22 cellular contexts compared by ENCODE assay signal in the genomic region with DNA sequence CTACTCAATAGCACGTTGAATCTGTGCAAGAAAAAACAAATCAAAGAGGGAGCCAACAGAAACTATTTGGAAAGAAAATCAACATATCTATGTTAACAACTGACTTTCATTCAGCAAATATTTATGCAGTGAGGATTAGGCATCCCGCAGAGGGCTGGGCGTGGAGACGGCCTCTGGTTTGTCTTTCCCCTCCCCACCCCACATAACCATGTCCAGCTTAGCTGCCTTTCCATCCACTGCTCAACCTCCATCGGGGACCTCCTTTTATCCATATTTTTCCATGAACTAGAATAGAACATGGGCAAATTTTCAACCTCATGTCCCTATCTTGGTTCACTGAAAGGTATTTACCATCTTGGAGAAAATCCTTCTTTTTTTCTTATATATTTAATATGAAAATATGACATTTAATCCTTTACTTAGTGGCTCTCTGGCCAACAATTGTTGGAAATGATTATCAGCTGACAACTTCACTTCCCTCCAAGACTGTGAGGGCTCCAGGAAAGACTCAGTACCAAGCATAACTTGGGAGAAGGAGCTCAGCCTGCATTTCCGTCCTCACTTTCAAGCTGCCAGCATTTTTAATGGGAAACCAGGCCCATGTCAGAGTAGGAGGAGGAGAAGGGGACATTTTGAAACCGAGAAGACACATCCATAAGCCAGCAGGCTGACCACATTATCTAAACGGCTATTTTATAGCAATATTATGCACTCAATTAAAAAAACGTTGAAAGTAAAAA.
DNase-seq lines count a peak whose midpoint lies in the region; ATAC-seq and TF ChIP-seq lines count a peak whose summit lies in the region.
"Had no signal": no experiment of that assay in that cellular context is flagged by ENCODE, and none has a peak within 500 bp of the region (broad histone marks: within the 10 kb centered on the region; RNA-seq: fewer than 3 reads in every experiment).

No MANE protein-coding gene starts in this region.

- H3K79me2 ChIP-seq in mammary epithelial cell (ENCODE audit: insufficient read depth, low read length): no peaks in the 10 kb centered on the region

- H3K9ac ChIP-seq in mammary epithelial cell (ENCODE audit: insufficient read depth, low read length): no peak overlapping the region
- H3K9ac ChIP-seq: BLaER1 treated with 17β-estradiol and CSF1 and Interleukin-3, amounts not matched to agents 10 nM and 100 nM had no signal

- H3K9me3 ChIP-seq in breast epithelium (no peaks in the 10 kb centered on the region), mammary epithelial cell (replicated peaks; ENCODE audit: insufficient read depth, low read length) (no peaks in the 10 kb centered on the region), vagina (no peaks in the 10 kb centered on the region)
- H3K9me3 ChIP-seq: BLaER1 treated with 17β-estradiol and CSF1 and Interleukin-3, amounts not matched to agents 10 nM and 100 nM; pancreas; SJSA1; upper lobe of left lung had no signal

- in situ Hi-C loops in mammary epithelial cell (cut with MboI; ENCODE audit: low sequenced_read_pairs in 2 of 2): no loop called here
- in situ Hi-C loops in astrocyte of the spinal cord (cut with HindIII; ENCODE audit: low sequenced_read_pairs): no loop called here

- TF ChIP-seq POLR2A in breast epithelium (IDR thresholded peaks at IDR 0.05) (no peak), vagina (IDR thresholded peaks at IDR 0.05) (no peak)

- H3K27ac ChIP-seq in breast epithelium: peak overlapping the region; percentile 0 to 10
- no peak overlapping the region for H3K27ac ChIP-seq in mammary epithelial cell (ENCODE audit: insufficient read depth, low read depth, low read length)
- H3K27ac ChIP-seq in vagina: peak overlapping the region; percentile 46
- H3K27ac ChIP-seq: BLaER1 treated with 17β-estradiol and CSF1 and Interleukin-3, amounts not matched to agents 10 nM and 100 nM; pancreas; SJSA1; upper lobe of left lung had no signal

- dilution Hi-C loops in mammary epithelial cell (cut with HindIII; ENCODE audit: low sequenced_read_pairs): no loop called here

- peak overlapping the region; percentile 51 for H3K27ac Mint-ChIP-seq in mesothelial cell of epicardium
- no peak overlapping the region for H3K27ac Mint-ChIP-seq in natural killer cell
- H3K27ac Mint-ChIP-seq: dendritic cell treated with granulocyte-macrophage colony-stimulating factor and Interleukin-4, amounts not matched to agents 40 ng/mL and 50 ng/mL, for 4 days; WTC11 had no signal

- H3K4me2 ChIP-seq in mammary epithelial cell (ENCODE audit: insufficient read depth, low read depth, low read length): no peak overlapping the region
- H3K4me2 ChIP-seq: BLaER1 treated with 17β-estradiol and CSF1 and Interleukin-3, amounts not matched to agents 10 nM and 100 nM had no signal

- intact Hi-C loops in breast epithelium (cut with DNase I; ENCODE audit: low total_unique reads): no loop called here
- intact Hi-C loops in mammary epithelial cell (cut with micrococcal nuclease): no loop called here
- intact Hi-C loops in vagina (cut with DNase I): no loop called here
- intact Hi-C loops in natural killer cell (cut with micrococcal nuclease): no loop called here

- H3K4me3 ChIP-seq in breast epithelium: peak overlapping the region in 1 of 3 donors; percentile 7
- no peak overlapping the region for H3K4me3 ChIP-seq in mammary epithelial cell (replicated peaks in 1 of 3; ENCODE audit: insufficient read depth in 1 of 3, low read depth in 2 of 3, low read length in 3 of 3)
- no peak overlapping the region for H3K4me3 ChIP-seq in astrocyte of the spinal cord (ENCODE audit: low read depth, low read length)
- H3K4me3 ChIP-seq in vagina: no peak overlapping the region
- H3K4me3 ChIP-seq: BLaER1 treated with 17β-estradiol and CSF1 and Interleukin-3, amounts not matched to agents 10 nM and 100 nM; K562; lung; pancreas; SJSA1; upper lobe of left lung had no signal

- no peaks in the 10 kb centered on the region for H4K20me1 ChIP-seq in mammary epithelial cell (ENCODE audit: insufficient read depth, low read length)
- H4K20me1 ChIP-seq: BLaER1 treated with 17β-estradiol and CSF1 and Interleukin-3, amounts not matched to agents 10 nM and 100 nM had no signal

- no peak overlapping the region for H2AFZ ChIP-seq in mammary epithelial cell (ENCODE audit: low read depth, low read length)

- peaks cover 14% of the 10 kb centered on the region for H3K27me3 Mint-ChIP-seq in mesothelial cell of epicardium (ENCODE audit: low read depth)
- peaks cover 4 to 7% of the 10 kb centered on the region in 2 donors for H3K27me3 Mint-ChIP-seq in natural killer cell (ENCODE audit: low read depth in 2 of 2)
- H3K27me3 Mint-ChIP-seq: dendritic cell treated with granulocyte-macrophage colony-stimulating factor and Interleukin-4, amounts not matched to agents 40 ng/mL and 50 ng/mL, for 4 days; naive B cell had no signal

- CTCF ChIA-PET in mammary epithelial cell (lab: Charles Lee; ENCODE audit: low non-redundant PET): no interaction called here

- no peak for ATAC-seq in natural killer cell
- no peak for ATAC-seq in GM18907 (IDR thresholded peaks at IDR 0.05; ENCODE audit: unreplicated experiment)
- ATAC-seq: K562; pancreas; stimulated activated naive CD8-positive, alpha-beta T cell treated with anti-CD3 and anti-CD28 coated beads, Interleukin-15, Interleukin-2, amounts not matched to agents 100 U/mL and 50 U/mL, for 24 hours; WTC11 had no signal

- 92% methylated on average over 9 of the region's 9 CpGs for WGBS in mammary epithelial cell (ENCODE audit: low coverage, missing lambda C conversion rate)

- H3K4me1 ChIP-seq in breast epithelium (no peaks in the 10 kb centered on the region), mammary epithelial cell (ENCODE audit: insufficient read depth, low read length) (peaks cover 8% of the 10 kb centered on the region), vagina (peaks cover 27% of the 10 kb centered on the region)
- H3K4me1 ChIP-seq: BLaER1 treated with 17β-estradiol and CSF1 and Interleukin-3, amounts not matched to agents 10 nM and 100 nM; pancreas; SJSA1; upper lobe of left lung had no signal

- BruUV-seq in mammary epithelial cell (replicated peaks; lab: Mats Ljungman, UMichigan): no TSS peak

- H3K4me3 Mint-ChIP-seq in mesothelial cell of epicardium (no peak overlapping the region), natural killer cell (no peak overlapping the region)
- H3K4me3 Mint-ChIP-seq: dendritic cell treated with granulocyte-macrophage colony-stimulating factor and Interleukin-4, amounts not matched to agents 40 ng/mL and 50 ng/mL, for 4 days; naive B cell; WTC11 had no signal

- no peaks in the 10 kb centered on the region for H3K9me3 Mint-ChIP-seq in mesothelial cell of epicardium
- no peaks in the 10 kb centered on the region for H3K9me3 Mint-ChIP-seq in natural killer cell
- H3K9me3 Mint-ChIP-seq: dendritic cell treated with granulocyte-macrophage colony-stimulating factor and Interleukin-4, amounts not matched to agents 40 ng/mL and 50 ng/mL, for 4 days had no signal

- no peaks in the 10 kb centered on the region for H3K36me3 ChIP-seq in breast epithelium
- H3K36me3 ChIP-seq in mammary epithelial cell (ENCODE audit: insufficient read depth, low read length): no peaks in the 10 kb centered on the region
- H3K36me3 ChIP-seq in vagina: no peaks in the 10 kb centered on the region
- H3K36me3 ChIP-seq: BLaER1 treated with 17β-estradiol and CSF1 and Interleukin-3, amounts not matched to agents 10 nM and 100 nM; pancreas; SJSA1; upper lobe of left lung had no signal

- H3K27me3 ChIP-seq in breast epithelium (no peaks in the 10 kb centered on the region), mammary epithelial cell (ENCODE audit: insufficient read depth, low read length) (no peaks in the 10 kb centered on the region), vagina (no peaks in the 10 kb centered on the region)
- H3K27me3 ChIP-seq: BLaER1 treated with 17β-estradiol and CSF1 and Interleukin-3, amounts not matched to agents 10 nM and 100 nM; pancreas; SJSA1; upper lobe of left lung had no signal

- DNase-seq in breast epithelium (ENCODE audit: low spot score in 2 of 2) (no peak), mammary epithelial cell (no peak), astrocyte of the spinal cord (ENCODE audit: low read depth, low spot score) (peak; percentile 16), mesothelial cell of epicardium (ENCODE audit: low spot score in 2 of 2, unreplicated experiment in 2 of 2) (no peak), vagina (ENCODE audit: extremely low spot score in 2 of 2) (no peak), natural killer cell (no peak), T-helper 1 cell (no peak)
- DNase-seq: activated CD4-positive, alpha-beta T cell treated with anti-CD3 and anti-CD28 coated beads, Interleukin-2, amount 50 U/mL, for 4 hours; activated gamma-delta T cell; naive B cell; NCI-H187 treated with DMSO at 0.1 percent for 48 hours; NCI-H226; pancreas; stimulated activated naive CD8-positive, alpha-beta T cell treated with anti-CD3 and anti-CD28 coated beads, Interleukin-15, Interleukin-2, amounts not matched to agents 100 U/mL and 50 U/mL, for 24 hours; upper lobe of left lung had no signal

- TF ChIP-seq CTCF in breast epithelium (IDR thresholded peaks at IDR 0.05) (no peak), mammary epithelial cell (conservative IDR thresholded peaks at IDR 0.05 in 1 of 2, IDR thresholded peaks at IDR 0.05 in 1 of 2; ENCODE audit: extremely low read depth in 1 of 2, insufficient read depth in 1 of 2, low read depth in 1 of 2, low read length in 2 of 2) (no peak), astrocyte of the spinal cord (IDR thresholded peaks at IDR 0.05; ENCODE audit: low read depth, low read length) (no peak), mesothelial cell of epicardium (IDR thresholded peaks at IDR 0.05; ENCODE audit: unreplicated experiment) (no peak), vagina (IDR thresholded peaks at IDR 0.05) (no peak), natural killer cell (IDR thresholded peaks at IDR 0.05) (no peak)

- H3K36me3 Mint-ChIP-seq in mesothelial cell of epicardium: no peaks in the 10 kb centered on the region
- H3K36me3 Mint-ChIP-seq in natural killer cell: no peaks in the 10 kb centered on the region
- H3K36me3 Mint-ChIP-seq: naive B cell had no signal

- H3K4me1 Mint-ChIP-seq in mesothelial cell of epicardium (peaks cover 8% of the 10 kb centered on the region), natural killer cell (no peaks in the 10 kb centered on the region)
- H3K4me1 Mint-ChIP-seq: naive B cell had no signal
